In the genomic region with DNA sequence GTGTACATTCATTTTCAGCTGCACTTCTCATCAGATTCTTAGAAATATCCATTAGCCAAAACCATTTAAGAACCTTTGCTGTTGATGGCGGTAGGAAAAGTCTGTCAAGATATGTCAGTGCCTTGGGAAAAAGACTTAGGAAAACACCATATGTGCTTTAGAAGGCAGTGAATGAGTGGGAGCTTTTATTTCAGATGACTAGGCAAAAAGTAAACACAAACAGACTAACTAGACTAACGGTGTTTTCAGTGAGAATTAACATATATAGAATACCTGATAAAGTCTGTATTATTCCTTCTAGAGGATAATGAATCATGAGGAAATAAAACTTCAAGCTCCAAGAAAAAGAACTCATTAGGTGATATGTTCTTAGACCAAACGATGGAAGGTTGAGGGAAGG, we compare ENCODE assay signal across 25 cellular contexts.
"Had no signal": no experiment of that assay in that cellular context is flagged by ENCODE, and none has a peak within 500 bp of the region (broad histone marks: within the 10 kb centered on the region; RNA-seq: fewer than 3 reads in every experiment).

No MANE protein-coding gene starts in this region.

- H3K27me3 Mint-ChIP-seq: effector memory CD8-positive, alpha-beta T cell; naive thymus-derived CD8-positive, alpha-beta T cell; progenitor cell of endocrine pancreas; stimulated activated naive CD8-positive, alpha-beta T cell treated with anti-CD3 and anti-CD28 coated beads, Interleukin-15, amount 100 ng/mL, for 72 hours had no signal

- H3K27ac Mint-ChIP-seq: effector memory CD8-positive, alpha-beta T cell; naive thymus-derived CD8-positive, alpha-beta T cell; progenitor cell of endocrine pancreas; stimulated activated naive CD8-positive, alpha-beta T cell treated with anti-CD3 and anti-CD28 coated beads, Interleukin-15, amount 100 ng/mL, for 72 hours had no signal

- H3K9me3 ChIP-seq: lower lobe of right lung, pancreas, suprapubic skin, transverse colon, upper lobe of right lung, uterus had no signal

- H3K4me1 ChIP-seq: esophagus squamous epithelium, lower lobe of right lung, pancreas, suprapubic skin, transverse colon, upper lobe of right lung, uterus had no signal

- H3K27ac ChIP-seq: esophagus squamous epithelium, lower lobe of right lung, pancreas, suprapubic skin, transverse colon, upper lobe of right lung, uterus had no signal

- DNase-seq: cortex of kidney; effector memory CD8-positive, alpha-beta T cell; erythroblast; esophagus squamous epithelium; foreskin melanocyte; head of caudate nucleus; left ventricle myocardium superior; lower lobe of right lung; naive thymus-derived CD8-positive, alpha-beta T cell; pancreas; stimulated activated CD4-positive, alpha-beta T cell treated with anti-CD3 and anti-CD28 coated beads, Interleukin-12 subunit alpha, Interleukin-12 subunit beta, amount 100 ng/mL, for 4 hours; stimulated activated CD4-positive, alpha-beta T cell treated with anti-CD3 and anti-CD28 coated beads, Interleukin-1b, Interleukin-23, amount 100 ng/mL, for 48 hours; stimulated activated CD4-positive, alpha-beta T cell treated with anti-CD3 and anti-CD28 coated beads, Interleukin-4, amount 100 ng/mL, for 1 hour; stimulated activated CD8-positive, alpha-beta memory T cell treated with anti-CD3 and anti-CD28 coated beads, Interleukin-4, amount 100 ng/mL, for 48 hours; stimulated activated naive CD4-positive, alpha-beta T cell; stimulated activated naive CD8-positive, alpha-beta T cell treated with anti-CD3 and anti-CD28 coated beads, Interleukin-15, amount 100 ng/mL, for 72 hours; transverse colon; upper lobe of right lung; uterus had no signal

- H3K4me2 ChIP-seq: smooth muscle cell had no signal

- ATAC-seq: effector memory CD8-positive, alpha-beta T cell; left ventricle myocardium superior; lower lobe of right lung; naive thymus-derived CD8-positive, alpha-beta T cell; pancreas; sciatic nerve; stimulated activated naive CD8-positive, alpha-beta T cell treated with anti-CD3 and anti-CD28 coated beads, Interleukin-15, amount 100 ng/mL, for 72 hours; upper lobe of right lung had no signal

- H3K4me1 Mint-ChIP-seq: naive thymus-derived CD8-positive, alpha-beta T cell; stimulated activated naive CD8-positive, alpha-beta T cell treated with anti-CD3 and anti-CD28 coated beads, Interleukin-15, amount 100 ng/mL, for 72 hours had no signal

- H3K4me3 Mint-ChIP-seq: effector memory CD8-positive, alpha-beta T cell; naive thymus-derived CD8-positive, alpha-beta T cell; stimulated activated naive CD8-positive, alpha-beta T cell treated with anti-CD3 and anti-CD28 coated beads, Interleukin-15, amount 100 ng/mL, for 72 hours had no signal

- FAIRE-seq: endometrium, keratinocyte, pancreas had no signal

- H3K4me3 ChIP-seq: esophagus squamous epithelium, lower lobe of right lung, pancreas, smooth muscle cell, suprapubic skin, transverse colon, upper lobe of right lung, uterus had no signal
